ENCODE assay signal across 8 cellular contexts in the genomic region with DNA sequence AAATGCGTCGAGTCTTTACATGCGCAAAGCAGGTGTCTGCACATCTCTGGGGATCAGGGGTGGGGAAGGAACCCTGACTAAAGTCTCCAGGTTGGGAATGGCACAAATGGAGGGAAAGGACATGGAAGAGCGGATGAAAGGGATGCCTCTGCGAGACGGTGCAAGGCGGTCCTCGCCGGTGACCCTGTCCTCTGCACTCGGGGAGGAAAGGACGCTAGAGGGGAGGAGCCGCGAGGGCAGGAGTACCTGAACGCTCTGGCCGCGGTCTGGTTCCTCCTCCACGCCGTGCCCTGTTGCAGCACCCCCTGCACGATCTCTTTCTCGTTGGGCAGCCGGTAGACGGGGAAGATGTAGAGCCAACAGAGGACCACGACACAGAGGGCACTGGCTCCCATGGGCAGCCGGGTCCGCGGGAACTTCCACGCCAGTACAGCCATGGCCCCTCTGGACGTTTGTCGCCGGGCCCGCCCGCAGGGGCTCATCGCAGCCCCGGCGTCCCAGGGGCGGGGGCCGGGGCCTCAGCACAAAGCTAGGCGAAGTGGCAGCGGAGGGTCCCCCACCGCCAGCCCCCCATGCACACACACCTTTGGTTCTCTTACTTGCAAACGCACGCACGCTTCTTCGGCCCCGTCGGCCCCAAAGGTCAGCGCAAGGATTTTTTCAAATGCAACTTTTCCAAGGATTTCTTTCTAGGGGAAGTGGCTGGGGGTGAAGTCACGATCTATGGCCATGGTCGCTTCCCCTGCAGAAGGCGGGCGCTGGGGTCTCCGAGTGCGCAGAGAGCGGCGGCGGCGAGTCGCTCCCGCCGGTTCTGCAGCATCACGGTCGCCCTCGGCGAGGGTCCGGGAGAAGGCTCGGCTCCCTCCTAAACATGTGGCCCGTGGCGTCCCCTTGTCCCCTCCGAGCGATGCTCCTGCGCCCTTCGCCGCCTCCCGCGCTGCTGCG. TPM values are rescaled to one million over a fixed set of nuclear protein-coding genes. Genes with fewer than 3 reads are reported as not detected.
DNase-seq lines count a peak whose midpoint lies in the region; ATAC-seq, FAIRE-seq and TF ChIP-seq lines count a peak whose summit lies in the region.

No MANE protein-coding gene starts in this region.

- peak overlapping the region; percentile 54 for H3K27ac Mint-ChIP-seq in neural progenitor cell

- peaks cover 34% of the 10 kb centered on the region for H3K4me1 Mint-ChIP-seq in neural progenitor cell

- no peaks in the 10 kb centered on the region for H3K9me3 ChIP-seq in esophagus (ENCODE audit: control insufficient read depth in 2 of 2, insufficient read depth in 1 of 2, low read depth in 1 of 2, low read length in 1 of 2)
- H3K9me3 ChIP-seq in neural progenitor cell (ENCODE audit: low read depth), result no peaks in the 10 kb centered on the region

- 1 to 3% methylated on average over 74 to 76 of the region's 76 CpGs for WGBS in esophagus, 2 donors

- H3K27ac ChIP-seq in esophagus (ENCODE audit: low read depth in 2 of 2, low read length in 1 of 2) (peak overlapping the region; percentile 23 to 64), neural progenitor cell (no peak overlapping the region)

- H3F3A ChIP-seq in neural progenitor cell (ENCODE audit: low read depth), result peaks cover 6% of the 10 kb centered on the region

- H3K36me3 ChIP-seq in esophagus (ENCODE audit: control insufficient read depth in 2 of 2, insufficient read depth in 2 of 2, low read length in 1 of 2) (no peaks in the 10 kb centered on the region), neural progenitor cell (no peaks in the 10 kb centered on the region)

- H3K4me2 ChIP-seq in neural progenitor cell, result peak overlapping the region; percentile 83

- H3K4me3 ChIP-seq in GM12875 (ENCODE audit: low read depth, low read length) (peak overlapping the region; percentile 19), esophagus (ENCODE audit: low read depth in 1 of 2, low read length in 2 of 2) (peak overlapping the region; percentile 51 to 70), neural progenitor cell (peak overlapping the region; percentile 72)

- H4K20me1 ChIP-seq in neural progenitor cell (ENCODE audit: low read depth), result no peaks in the 10 kb centered on the region

- no peaks in the 10 kb centered on the region for H3K79me2 ChIP-seq in neural progenitor cell (ENCODE audit: low read depth)

- TF ChIP-seq CTCF in GM12875 (IDR thresholded peaks at IDR 0.05; ENCODE audit: borderline replicate concordance, insufficient read depth, low read depth, low read length) (no peak), neural progenitor cell (IDR thresholded peaks at IDR 0.05) (no peak)

- ATAC-seq in HG02870 (IDR thresholded peaks at IDR 0.05; ENCODE audit: unreplicated experiment), result no peak

- H2AFZ ChIP-seq in neural progenitor cell (replicated peaks), result peak overlapping the region; percentile 99

- H3K27me3 Mint-ChIP-seq in neural progenitor cell (ENCODE audit: insufficient read depth, low read depth), result peaks cover 13% of the 10 kb centered on the region

- no peak overlapping the region for H3K9ac ChIP-seq in neural progenitor cell

- H3K4me1 ChIP-seq in esophagus (ENCODE audit: control insufficient read depth in 2 of 2, insufficient read depth in 2 of 2, low read length in 1 of 2) (peaks cover 0 to 2% of the 10 kb centered on the region in 2 donors), neural progenitor cell (no peaks in the 10 kb centered on the region)

- no peaks in the 10 kb centered on the region for H3K9me3 Mint-ChIP-seq in neural progenitor cell

- no peak for FAIRE-seq in frontal cortex (lab: Jason Lieb, UNC)

- peak; percentile 9 for DNase-seq in activated CD4-positive, alpha-beta T cell treated with anti-CD3 and anti-CD28 coated beads, Interleukin-2, amount 50 U/mL, for 1 hour
- DNase-seq in neural progenitor cell (ENCODE audit: low spot score) (peak; percentile 41), frontal cortex (ENCODE audit: low spot score in 2 of 2) (no peak), middle frontal gyrus (ENCODE audit: extremely low spot score, low spot score) (no peak), NCI-H2107 (lab: John Stamatoyannopoulos, UW) (no peak)

- H3K27me3 ChIP-seq in esophagus (ENCODE audit: control insufficient read depth in 1 of 2, insufficient read depth in 2 of 2, low read length in 2 of 2) (no peaks in the 10 kb centered on the region), neural progenitor cell (peaks cover 60% of the 10 kb centered on the region)

- H3K36me3 Mint-ChIP-seq in neural progenitor cell, result peaks cover 1% of the 10 kb centered on the region

- H3K4me3 Mint-ChIP-seq in neural progenitor cell, result peak overlapping the region; percentile 93

RNA-seq across cellular contexts. Expression of a gene that starts 0.5 kb away (rescaled TPM):
- 1 to 10 TPM in 1 of 2 donors, under 1 TPM in 1; 0.83 to 1.1 TPM for polyA plus RNA-seq in esophagus
- total RNA-seq in neural progenitor cell (ENCODE audit: low replicate concordance) (1.8 and 1.9 TPM in 2 replicates), frontal cortex (17.5 TPM)

Comparison
In these comparisons a context has a peak if more than half of its experiments do, and no peak if none do; other contexts are left out.
1. H3K4me3 ChIP-seq: peak in every context shown above with its lines; median percentile 72 in neural progenitor cell; 60 in esophagus; 19 in GM12875.
2. DNase-seq: peak in activated CD4-positive, alpha-beta T cell treated with anti-CD3 and anti-CD28 coated beads, Interleukin-2, amount 50 U/mL, for 1 hour (single experiment) and neural progenitor cell (single experiment); none in frontal cortex (0 of 2), middle frontal gyrus (single experiment) and NCI-H2107 (single experiment).